In genomic region chr6:111894951-111895350, GRCh38 we compare ENCODE assay signal across 1 cellular context.
TF ChIP-seq lines count a peak whose summit lies in the region.

No MANE protein-coding gene starts in this region.

TF ChIP-seq in SK-N-SH treated with all-trans-retinoic acid at 6 μM for 48 hours, 23 proteins besides CTCF, POLR2A, EP300 and RAD21 (continued from another document):
- TF ChIP-seq POU6F1 (CRISPR knock-in tag; IDR thresholded peaks at IDR 0.05; ENCODE audit: borderline replicate concordance, low read depth) (no peak), BACH2 (CRISPR knock-in tag; IDR thresholded peaks at IDR 0.05; ENCODE audit: borderline replicate concordance) (no peak), PPARA (CRISPR knock-in tag; IDR thresholded peaks at IDR 0.05; ENCODE audit: borderline replicate concordance) (no peak)
